Comparison of ENCODE assay signal across 27 cellular contexts in genomic region chr14:75595211-75595610, GRCh38.
"Had no signal": no experiment of that assay in that cellular context is flagged by ENCODE, and none has a peak within 500 bp of the region (broad histone marks: within the 10 kb centered on the region; RNA-seq: fewer than 3 reads in every experiment).

No MANE protein-coding gene starts in this region.

- DNase-seq: activated CD4-positive, alpha-beta T cell treated with anti-CD3 and anti-CD28 coated beads for 48 hours; activated CD4-positive, alpha-beta T cell treated with anti-CD3 and anti-CD28 coated beads, Interleukin-2, amount 50 U/mL, for 4 hours; activated CD4-positive, CD25-positive, alpha-beta regulatory T cell treated with anti-CD3 and anti-CD28 coated beads, Interleukin-2, amount 50 U/mL, for 72 hours; activated CD8-positive, alpha-beta memory T cell treated with anti-CD3 and anti-CD28 coated beads, Interleukin-2, amount 10 ng/mL, durations not matched to agents 7 days and 5 days; activated effector memory CD4-positive, alpha-beta T cell treated with anti-CD3 and anti-CD28 coated beads, Interleukin-2, amount 50 U/mL, for 16 hours; activated naive CD4-positive, alpha-beta T cell treated with Interleukin-2 at 50 U/mL for 16 hours; activated naive CD8-positive, alpha-beta T cell treated with anti-CD3 and anti-CD28 coated beads, Interleukin-2, amount 50 U/mL, for 24 hours; activated T-cell treated with anti-CD3 and anti-CD28 coated beads, Interleukin-2, amount 50 U/mL, for 24 hours; amygdala; cerebellar nuclear complex; colonic mucosa; Karpas-422; MM.1S; NCI-H1092 treated with DMSO at 0.1 percent for 48 hours; NCI-H1436; NCI-H1694 treated with DMSO at 0.1 percent for 48 hours; NCI-H2029 treated with DMSO at 0.1 percent for 48 hours; NCI-H510A treated with DMSO at 0.1 percent for 48 hours; NCI-H69; PC-3; SHP77; T-helper 17 cell; T-helper 9 cell had no signal

- H3K4me1 Mint-ChIP-seq: activated CD8-positive, alpha-beta memory T cell treated with anti-CD3 and anti-CD28 coated beads, Interleukin-2, amount 10 ng/mL, durations not matched to agents 7 days and 5 days; activated naive CD8-positive, alpha-beta T cell treated with anti-CD3 and anti-CD28 coated beads, Interleukin-2, amount 50 U/mL, for 24 hours; brain; T-helper 17 cell had no signal

- H3K27me3 Mint-ChIP-seq: activated CD8-positive, alpha-beta memory T cell treated with anti-CD3 and anti-CD28 coated beads, Interleukin-2, amount 10 ng/mL, durations not matched to agents 7 days and 5 days; activated naive CD8-positive, alpha-beta T cell treated with anti-CD3 and anti-CD28 coated beads, Interleukin-2, amount 50 U/mL, for 24 hours; activated T-cell treated with anti-CD3 and anti-CD28 coated beads, Interleukin-2, amount 50 U/mL, for 24 hours; T-helper 17 cell had no signal

- ATAC-seq: activated CD8-positive, alpha-beta memory T cell treated with anti-CD3 and anti-CD28 coated beads, Interleukin-2, amount 10 ng/mL, durations not matched to agents 7 days and 5 days; activated naive CD8-positive, alpha-beta T cell treated with anti-CD3 and anti-CD28 coated beads, Interleukin-2, amount 50 U/mL, for 24 hours; PC-3; T-helper 17 cell; WTC11 had no signal

- H3K27ac Mint-ChIP-seq: activated CD8-positive, alpha-beta memory T cell treated with anti-CD3 and anti-CD28 coated beads, Interleukin-2, amount 10 ng/mL, durations not matched to agents 7 days and 5 days; activated naive CD4-positive, alpha-beta T cell treated with anti-CD3 and anti-CD28 coated beads, Interleukin-2, amount 50 U/mL, for 72 hours; activated naive CD8-positive, alpha-beta T cell treated with anti-CD3 and anti-CD28 coated beads, Interleukin-2, amount 50 U/mL, for 24 hours; activated T-cell treated with anti-CD3 and anti-CD28 coated beads, Interleukin-2, amount 50 U/mL, for 24 hours; activated T-helper 1 cell treated with anti-CD3 and anti-CD28 coated beads, Interleukin-12 subunit alpha, Interleukin-12 subunit beta, Interleukin-2, Interleukin-4 antibody, amounts not matched to agents 30 ng/mL and 10 ng/mL and 1 ng/mL, durations not matched to agents 14 hours and 24 hours and 36 hours; brain; T-helper 17 cell; WTC11 had no signal

- H3K4me3 Mint-ChIP-seq: activated CD8-positive, alpha-beta memory T cell treated with anti-CD3 and anti-CD28 coated beads, Interleukin-2, amount 10 ng/mL, durations not matched to agents 7 days and 5 days; activated naive CD8-positive, alpha-beta T cell treated with anti-CD3 and anti-CD28 coated beads, Interleukin-2, amount 50 U/mL, for 24 hours; activated T-cell treated with anti-CD3 and anti-CD28 coated beads, Interleukin-2, amount 50 U/mL, for 24 hours; activated T-helper 1 cell treated with anti-CD3 and anti-CD28 coated beads, Interleukin-12 subunit alpha, Interleukin-12 subunit beta, Interleukin-2, Interleukin-4 antibody, amounts not matched to agents 30 ng/mL and 10 ng/mL and 1 ng/mL, durations not matched to agents 14 hours and 24 hours and 36 hours; brain; T-helper 17 cell; WTC11 had no signal

- H3K9me3 Mint-ChIP-seq: activated T-cell treated with anti-CD3 and anti-CD28 coated beads, Interleukin-2, amount 50 U/mL, for 24 hours; activated T-helper 1 cell treated with anti-CD3 and anti-CD28 coated beads, Interleukin-12 subunit alpha, Interleukin-12 subunit beta, Interleukin-2, Interleukin-4 antibody, amounts not matched to agents 30 ng/mL and 10 ng/mL and 1 ng/mL, durations not matched to agents 14 hours and 24 hours and 36 hours had no signal
